In the genomic region with DNA sequence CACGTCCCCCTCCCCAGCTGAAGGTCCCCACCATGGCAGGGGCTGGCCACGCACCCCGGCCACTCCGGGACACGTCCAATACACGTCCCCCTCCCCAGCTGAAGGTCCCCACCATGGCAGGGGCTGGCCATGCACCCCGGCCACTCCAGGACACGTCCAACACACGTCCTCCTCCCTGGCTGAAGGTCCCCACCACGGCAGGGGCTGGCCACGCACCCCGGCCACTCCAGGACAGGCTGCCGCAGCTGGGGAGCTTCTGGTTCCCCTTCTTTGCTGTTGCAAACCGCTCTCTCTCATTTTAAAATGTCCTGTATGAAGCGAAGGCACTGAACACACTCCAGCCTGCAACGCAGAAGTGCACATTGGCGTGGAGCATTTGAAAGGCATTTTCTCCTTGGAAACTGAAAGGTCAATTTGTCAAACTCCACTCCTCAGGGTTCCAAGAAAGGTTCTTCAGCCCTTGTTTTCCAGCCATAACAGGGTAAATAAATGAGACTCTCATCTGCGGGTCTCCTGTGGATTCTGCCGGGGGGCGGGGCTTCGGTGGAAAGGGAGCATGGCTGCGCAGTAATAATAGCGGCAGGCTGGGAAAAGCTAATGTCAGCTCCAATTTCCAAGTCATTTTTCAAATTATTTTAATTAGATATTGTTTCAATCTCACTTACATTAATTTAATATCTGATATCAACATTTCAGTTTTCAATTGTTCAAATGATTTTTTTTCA, we compare ENCODE assay signal across 25 cellular contexts.
"Had no signal": no experiment of that assay in that cellular context is flagged by ENCODE, and none has a peak within 500 bp of the region (broad histone marks: within the 10 kb centered on the region; RNA-seq: fewer than 3 reads in every experiment).

No MANE protein-coding gene starts in this region.

- H3K27me3 ChIP-seq: colonic mucosa, esophagus squamous epithelium, left lung, sigmoid colon, stomach, tibial artery had no signal

- H3K36me3 Mint-ChIP-seq: stimulated activated effector memory CD8-positive, alpha-beta T cell treated with anti-CD3 and anti-CD28 coated beads, Interleukin-12 subunit alpha, Interleukin-12 subunit beta, amount 100 ng/mL, for 72 hours; type B pancreatic cell had no signal

- H3K4me3 Mint-ChIP-seq: central memory CD8-positive, alpha-beta T cell; dendritic cell treated with granulocyte-macrophage colony-stimulating factor and Interleukin-4, amounts not matched to agents 40 ng/mL and 50 ng/mL, for 4 days; naive thymus-derived CD8-positive, alpha-beta T cell; stimulated activated effector memory CD8-positive, alpha-beta T cell treated with anti-CD3 and anti-CD28 coated beads, Interleukin-12 subunit alpha, Interleukin-12 subunit beta, amount 100 ng/mL, for 72 hours; type B pancreatic cell had no signal

- DNase-seq: colonic mucosa; effector CD8-positive, alpha-beta T cell; erythroblast; esophagus squamous epithelium; foreskin melanocyte; glutamatergic neuron; heart right ventricle; left cardiac atrium; left lung; mesenchymal stem cell; midbrain; naive thymus-derived CD8-positive, alpha-beta T cell; nucleus accumbens; psoas muscle; right cardiac atrium; sigmoid colon; stimulated activated CD4-positive, alpha-beta T cell treated with anti-CD3 and anti-CD28 coated beads, Interleukin-2, amount 100 ng/mL, for 24 hours; stimulated activated CD4-positive, alpha-beta T cell treated with anti-CD3 and anti-CD28 coated beads, Interleukin-4, amount 100 ng/mL, for 24 hours; stimulated activated naive CD4-positive, alpha-beta T cell treated with Interleukin-2 at 50 U/mL for 16 hours; stomach; tibial artery had no signal

- H3K9me3 ChIP-seq: colonic mucosa had no signal

- H3K4me1 Mint-ChIP-seq: central memory CD8-positive, alpha-beta T cell; naive thymus-derived CD8-positive, alpha-beta T cell; stimulated activated effector memory CD8-positive, alpha-beta T cell treated with anti-CD3 and anti-CD28 coated beads, Interleukin-12 subunit alpha, Interleukin-12 subunit beta, amount 100 ng/mL, for 72 hours had no signal

- H3K27ac ChIP-seq: colonic mucosa, esophagus squamous epithelium, heart right ventricle, left lung, psoas muscle, sigmoid colon, stomach, tibial artery had no signal

- H3K4me1 ChIP-seq: colonic mucosa, esophagus squamous epithelium, heart right ventricle, left lung, psoas muscle, sigmoid colon, stomach, tibial artery had no signal

- H3K36me3 ChIP-seq: colonic mucosa, esophagus squamous epithelium, heart right ventricle, left lung, sigmoid colon, tibial artery had no signal

- H3K27ac Mint-ChIP-seq: dendritic cell treated with granulocyte-macrophage colony-stimulating factor and Interleukin-4, amounts not matched to agents 40 ng/mL and 50 ng/mL, for 4 days; stimulated activated effector memory CD8-positive, alpha-beta T cell treated with anti-CD3 and anti-CD28 coated beads, Interleukin-12 subunit alpha, Interleukin-12 subunit beta, amount 100 ng/mL, for 72 hours; type B pancreatic cell had no signal

- H3K27me3 Mint-ChIP-seq: dendritic cell treated with granulocyte-macrophage colony-stimulating factor and Interleukin-4, amounts not matched to agents 40 ng/mL and 50 ng/mL, for 4 days had no signal

- H3K4me3 ChIP-seq: colonic mucosa, esophagus squamous epithelium, heart right ventricle, left lung, psoas muscle, sigmoid colon, stomach, tibial artery had no signal
